26 cellular contexts compared by ENCODE assay signal in genomic region chr7:74037609-74038008, GRCh38. TPM values are rescaled to one million over a fixed set of nuclear protein-coding genes. Genes with fewer than 3 reads are reported as not detected.
DNase-seq lines count a peak whose midpoint lies in the region; ATAC-seq, FAIRE-seq and TF ChIP-seq lines count a peak whose summit lies in the region.
"Had no signal": no experiment of that assay in that cellular context is flagged by ENCODE, and none has a peak within 500 bp of the region (broad histone marks: within the 10 kb centered on the region; RNA-seq: fewer than 3 reads in every experiment).

No MANE protein-coding gene starts in this region.

- H3K23ac ChIP-seq in trophoblast cell (ENCODE audit: low read length), result no peak overlapping the region

- H3K79me1 ChIP-seq in trophoblast cell (ENCODE audit: low read length), result peaks cover 7% of the 10 kb centered on the region

- H4K8ac ChIP-seq in trophoblast cell (ENCODE audit: low read depth, low read length), result no peak overlapping the region

- no peak for DNase-seq in HepG2 (ENCODE audit: low spot score)
- no peak for DNase-seq in right lobe of liver
- DNase-seq in kidney, result peak; percentile 53
- DNase-seq in NCI-H345 (lab: John Stamatoyannopoulos, UW), result no peak
- no peak for DNase-seq in brain microvascular endothelial cell
- no peak for DNase-seq in trophoblast cell
- DNase-seq: activated naive CD4-positive, alpha-beta T cell treated with anti-CD3 and anti-CD28 coated beads for 36 hours; activated T-cell treated with anti-CD3 and anti-CD28 coated beads, Interleukin-2, amount 50 U/mL, for 4 hours; Calu3; EL; head of caudate nucleus; Karpas-422; lower lobe of right lung; NCI-H1092 treated with DMSO at 0.1 percent for 48 hours; NCI-H2029 treated with DMSO at 0.1 percent for 48 hours; NCI-H446; NK-92 treated with Interleukin-12 subunit alpha and Interleukin-12 subunit beta, amount 100 ng/mL, for 24 hours; upper lobe of left lung had no signal

- no peak overlapping the region for H2AK5ac ChIP-seq in trophoblast cell (ENCODE audit: low read length)

- POLR2A ChIA-PET in HepG2 (lab: Yijun Ruan, JAX), result interaction anchor here (0.6 kb wide), 1 partner anchor 162 kb away, joined by 3 read pairs; no protein-coding TSS in a partner anchor

- no peak for TF ChIP-seq CTCF in HepG2 (CRISPR knock-in tag; IDR thresholded peaks at IDR 0.05)
- no peak for TF ChIP-seq CTCF in right lobe of liver (IDR thresholded peaks at IDR 0.05)
- TF ChIP-seq CTCF in kidney (IDR thresholded peaks at IDR 0.05; ENCODE audit: borderline replicate concordance, extremely low read depth, insufficient read depth), result no peak
- TF ChIP-seq CTCF in brain microvascular endothelial cell (IDR thresholded peaks at IDR 0.05; ENCODE audit: low read depth, low read length, missing control alignments), result no peak

- no peak overlapping the region for H4K91ac ChIP-seq in trophoblast cell (ENCODE audit: low read depth, low read length)

- no peak for TF ChIP-seq POLR2A in HepG2 (IDR thresholded peaks at IDR 0.05; ENCODE audit: insufficient read depth in 1 of 2, low read depth in 2 of 2, low read length in 2 of 2)
- no peak for TF ChIP-seq POLR2A in right lobe of liver (IDR thresholded peaks at IDR 0.05)

- H3K79me2 ChIP-seq in HepG2 (ENCODE audit: insufficient read depth, low read length) (no peaks in the 10 kb centered on the region), trophoblast cell (ENCODE audit: control insufficient read depth, insufficient read depth, low read length, poor library complexity) (no peaks in the 10 kb centered on the region)

- no peak for TF ChIP-seq RAD21 in HepG2 (CRISPR knock-in tag; IDR thresholded peaks at IDR 0.05)

- no peak overlapping the region for H2BK12ac ChIP-seq in trophoblast cell (ENCODE audit: low read length)

- H3K9ac ChIP-seq in HepG2 (ENCODE audit: insufficient read depth, low read depth, low read length) (no peak overlapping the region), kidney (ENCODE audit: low read length in 2 of 2) (no peak overlapping the region), skeletal muscle tissue (ENCODE audit: low read depth in 1 of 3, low read length in 3 of 3) (no peak overlapping the region), trophoblast cell (ENCODE audit: low read length) (no peak overlapping the region)
- H3K9ac ChIP-seq: BLaER1 treated with 17β-estradiol and CSF1 and Interleukin-3, amounts not matched to agents 10 nM and 100 nM had no signal

- TF ChIP-seq EP300 in HepG2 (IDR thresholded peaks at IDR 0.05; ENCODE audit: low read depth in 2 of 2, low read length in 2 of 2), result no peak
- TF ChIP-seq EP300 in HepG2 (CRISPR knock-in tag; IDR thresholded peaks at IDR 0.05; ENCODE audit: borderline replicate concordance), result no peak

- H3K14ac ChIP-seq in trophoblast cell (ENCODE audit: low read length), result no peak overlapping the region

- H2BK5ac ChIP-seq in trophoblast cell (ENCODE audit: low read depth, low read length, poor library complexity), result no peak overlapping the region

- H4K12ac ChIP-seq in trophoblast cell (ENCODE audit: low read depth, low read length), result no peak overlapping the region

- H3K4me1 ChIP-seq in HepG2 (ENCODE audit: insufficient read depth, low read length) (no peaks in the 10 kb centered on the region), right lobe of liver (no peaks in the 10 kb centered on the region), kidney (ENCODE audit: control insufficient read depth in 1 of 2, insufficient read depth in 1 of 2, low read depth in 1 of 2, low read length in 2 of 2) (peaks cover 0 to 3% of the 10 kb centered on the region in 2 donors), skeletal muscle tissue (ENCODE audit: control insufficient read depth in 3 of 3, insufficient read depth in 3 of 3, low read length in 3 of 3) (peaks cover 43 to 53% (median 47%) of the 10 kb centered on the region in 3 donors), trophoblast cell (ENCODE audit: control insufficient read depth in 1 of 2, insufficient read depth in 2 of 2, low read length in 2 of 2) (peaks cover 12 to 17% of the 10 kb centered on the region in 2 experiments)

- ATAC-seq in HepG2 (peak; percentile 17; the same call in 2 of the 3 replicates), right lobe of liver (no peak), HG03135 (IDR thresholded peaks at IDR 0.05; ENCODE audit: unreplicated experiment) (no peak)
- ATAC-seq: activated T-cell treated with anti-CD3 and anti-CD28 coated beads, Interleukin-2, amount 50 U/mL, for 4 hours; lower lobe of right lung; SK-N-SH treated with all-trans-retinoic acid at 6 μM for 48 hours; stimulated activated effector memory CD8-positive, alpha-beta T cell treated with anti-CD3 and anti-CD28 coated beads, Interleukin-12 subunit alpha, Interleukin-12 subunit beta, amount 100 ng/mL, for 72 hours had no signal

- CTCF ChIA-PET in HepG2 (lab: Yijun Ruan, JAX; ENCODE audit: low intra/inter-chr PET ratio, low total read pairs), result no interaction called here

- FAIRE-seq in HepG2 (lab: Jason Lieb, UNC) (no peak), kidney (lab: Jason Lieb, UNC) (no peak)
- FAIRE-seq: A204.1, HTR-8/SVneo, RCC 7860 had no signal

- H3K4me2 ChIP-seq in HepG2 (ENCODE audit: low read depth, low read length) (no peak overlapping the region), trophoblast cell (ENCODE audit: low read length) (no peak overlapping the region)
- H3K4me2 ChIP-seq: BLaER1 treated with 17β-estradiol and CSF1 and Interleukin-3, amounts not matched to agents 10 nM and 100 nM had no signal

- H3K27me3 ChIP-seq in HepG2 (ENCODE audit: control insufficient read depth in 1 of 2, insufficient read depth in 2 of 2, low read length in 2 of 2) (peaks cover 11 to 60% of the 10 kb centered on the region in 2 experiments; a peak in 4 of 5 replicates), right lobe of liver (no peaks in the 10 kb centered on the region), skeletal muscle tissue (ENCODE audit: control insufficient read depth in 3 of 3, insufficient read depth in 3 of 3, low read length in 3 of 3) (no peaks in the 10 kb centered on the region), brain microvascular endothelial cell (replicated peaks) (no peaks in the 10 kb centered on the region), trophoblast cell (ENCODE audit: insufficient read depth, low read length) (no peaks in the 10 kb centered on the region)
- H3K27me3 ChIP-seq: BLaER1 treated with 17β-estradiol and CSF1 and Interleukin-3, amounts not matched to agents 10 nM and 100 nM; upper lobe of left lung had no signal

- H2AFZ ChIP-seq in HepG2 (ENCODE audit: low read length) (no peak overlapping the region), trophoblast cell (ENCODE audit: insufficient read depth, low read length, poor library complexity) (no peak overlapping the region)

- H3K4me3 ChIP-seq in HepG2 (replicated peaks in 1 of 3; ENCODE audit: insufficient read depth in 1 of 3, low read depth in 2 of 3, low read length in 3 of 3) (no peak overlapping the region), right lobe of liver (no peak overlapping the region), kidney (ENCODE audit: low read length in 2 of 2) (no peak overlapping the region), skeletal muscle tissue (ENCODE audit: low read length in 3 of 3) (no peak overlapping the region), brain microvascular endothelial cell (ENCODE audit: low read depth, low read length) (no peak overlapping the region), trophoblast cell (ENCODE audit: low read depth, low read length) (no peak overlapping the region)
- H3K4me3 ChIP-seq: BLaER1 treated with 17β-estradiol and CSF1 and Interleukin-3, amounts not matched to agents 10 nM and 100 nM; lower lobe of right lung; upper lobe of left lung had no signal

- WGBS in HepG2 (ENCODE audit: low lambda C conversion rate), result 32% methylated on average over 7 of the region's 8 CpGs
- WGBS in right lobe of liver (ENCODE audit: insufficient coverage, low coverage, low lambda C conversion rate, missing lambda C conversion rate), result 60% methylated on average over 1 of the region's 8 CpGs
- WGBS in trophoblast cell (ENCODE audit: extremely low coverage, insufficient coverage, insufficient read length), result no CpG with 5 or more reads among the region's 8 CpGs

- H3K18ac ChIP-seq in trophoblast cell (ENCODE audit: low read length), result no peak overlapping the region

- intact Hi-C loops in HepG2 (cut with micrococcal nuclease; ENCODE audit: unreplicated experiment) (no loop called here), right lobe of liver (cut with DNase I) (no loop called here), kidney (cut with DNase I) (no loop called here)

- no TSS peak for BruUV-seq in HepG2 (replicated peaks; lab: Mats Ljungman, UMichigan)

- H3K36me3 ChIP-seq in HepG2 (replicated peaks in 1 of 2; ENCODE audit: control insufficient read depth in 1 of 2, insufficient read depth in 2 of 2, low read length in 2 of 2), result no peaks in the 10 kb centered on the region
- H3K36me3 ChIP-seq in right lobe of liver, result no peaks in the 10 kb centered on the region
- H3K36me3 ChIP-seq in kidney (ENCODE audit: control insufficient read depth in 1 of 2, insufficient read depth in 2 of 2, low read length in 2 of 2), result peaks cover 0 to 3% of the 10 kb centered on the region in 2 donors
- H3K36me3 ChIP-seq in skeletal muscle tissue (ENCODE audit: control insufficient read depth in 3 of 3, insufficient read depth in 3 of 3, low read length in 3 of 3), result peaks cover 0 to 14% (median 5%) of the 10 kb centered on the region in 3 donors
- H3K36me3 ChIP-seq in brain microvascular endothelial cell (replicated peaks), result no peaks in the 10 kb centered on the region
- H3K36me3 ChIP-seq in trophoblast cell (ENCODE audit: control insufficient read depth in 1 of 2, insufficient read depth in 2 of 2, low read length in 2 of 2), result no peaks in the 10 kb centered on the region
- H3K36me3 ChIP-seq: BLaER1 treated with 17β-estradiol and CSF1 and Interleukin-3, amounts not matched to agents 10 nM and 100 nM had no signal

- no peaks in the 10 kb centered on the region for H3K9me3 ChIP-seq in HepG2 (ENCODE audit: low read length)
- no peaks in the 10 kb centered on the region for H3K9me3 ChIP-seq in right lobe of liver
- no peaks in the 10 kb centered on the region for H3K9me3 ChIP-seq in kidney (ENCODE audit: control insufficient read depth in 1 of 2, low read length in 2 of 2)
- no peaks in the 10 kb centered on the region for H3K9me3 ChIP-seq in skeletal muscle tissue (ENCODE audit: control insufficient read depth in 3 of 3, low read length in 3 of 3)
- no peaks in the 10 kb centered on the region for H3K9me3 ChIP-seq in trophoblast cell (ENCODE audit: insufficient read depth, low read depth, low read length)
- H3K9me3 ChIP-seq: BLaER1 treated with 17β-estradiol and CSF1 and Interleukin-3, amounts not matched to agents 10 nM and 100 nM; lower lobe of right lung; upper lobe of left lung had no signal

- H3K27ac ChIP-seq in HepG2 (ENCODE audit: extremely low read length, insufficient read depth, low read length) (no peak overlapping the region), right lobe of liver (no peak overlapping the region), kidney (ENCODE audit: low read depth in 2 of 2, low read length in 2 of 2) (no peak overlapping the region), skeletal muscle tissue (ENCODE audit: low read depth, low read length) (peak overlapping the region; percentile 61), brain microvascular endothelial cell (no peak overlapping the region), trophoblast cell (ENCODE audit: low read depth, low read length) (no peak overlapping the region)
- H3K27ac ChIP-seq: BLaER1 treated with 17β-estradiol and CSF1 and Interleukin-3, amounts not matched to agents 10 nM and 100 nM; lower lobe of right lung had no signal

- H3K4ac ChIP-seq in trophoblast cell (ENCODE audit: low read depth, low read length), result no peak overlapping the region

- in situ Hi-C loops in HepG2 (cut with HindIII; ENCODE audit: extremely low pct_ligation_motif_present, low pct_unique_long_range_greater_than_20kb), result no loop called here
- in situ Hi-C loops in brain microvascular endothelial cell (cut with HindIII; ENCODE audit: low pct_ligation_motif_present, low sequenced_read_pairs), result no loop called here

- no peak overlapping the region for H2BK120ac ChIP-seq in trophoblast cell (ENCODE audit: insufficient read depth, low read length, poor library complexity)

- no peaks in the 10 kb centered on the region for H4K20me1 ChIP-seq in HepG2 (ENCODE audit: insufficient read depth, low read length)
- H4K20me1 ChIP-seq: BLaER1 treated with 17β-estradiol and CSF1 and Interleukin-3, amounts not matched to agents 10 nM and 100 nM had no signal

RNA-seq across cellular contexts. Expression of gene ELN, which starts 9.6 kb away (rescaled TPM):
- 0.08 and 0.15 TPM in 2 replicates for total RNA-seq in HepG2 (2016; rRNA removed; fragmentation: Illumina TruSeq; extraction: Trizol)
- not detected in 2 replicates for total RNA-seq in HepG2 (2016; cell fraction: cytosol; rRNA removed; fragmentation: Illumina TruSeq; extraction: Trizol; ENCODE audit: low read depth)
- 0.12 and 0.15 TPM in 2 replicates for total RNA-seq in HepG2 (2016; cell fraction: insoluble cytoplasmic fraction; rRNA removed; fragmentation: Illumina TruSeq; extraction: Trizol)
- total RNA-seq in HepG2 (2016; cell fraction: membrane; rRNA removed; fragmentation: Illumina TruSeq; extraction: Trizol), result 0.10 TPM in 1 of 2 replicates, not detected in the other
- total RNA-seq in HepG2 (2016; cell fraction: nucleus; rRNA removed; fragmentation: Illumina TruSeq; extraction: Trizol), result not detected in 2 replicates
- 0.37 and 0.46 TPM in 2 replicates for polyA plus RNA-seq in HepG2 (2011; rRNA removed)
- polyA plus RNA-seq in HepG2 (2011; cell fraction: cytosol; rRNA removed), result 0.28 and 0.43 TPM in 2 replicates
- polyA plus RNA-seq in HepG2 (2011; cell fraction: nucleus; rRNA removed), result 0.21 and 0.71 TPM in 2 replicates
- 0.24 and 0.31 TPM in 2 replicates for polyA plus RNA-seq in HepG2 (2012)
- 0.03 and 0.06 TPM in 2 replicates for polyA plus RNA-seq in HepG2 (2016; cell fraction: cytosol; fragmentation: Illumina TruSeq; extraction: Trizol; ENCODE audit: low read depth)
- polyA plus RNA-seq in HepG2 (2016; cell fraction: insoluble cytoplasmic fraction; fragmentation: Illumina TruSeq; extraction: Trizol; ENCODE audit: low read depth), result 0.22 and 0.34 TPM in 2 replicates
- 0.05 and 0.07 TPM in 2 replicates for polyA plus RNA-seq in HepG2 (2016; cell fraction: membrane; fragmentation: Illumina TruSeq; extraction: Trizol; ENCODE audit: low read depth)
- polyA plus RNA-seq in HepG2 (2016; cell fraction: nucleus; fragmentation: Illumina TruSeq; extraction: Trizol; ENCODE audit: insufficient read depth, low read depth), result 0.33 TPM in 2 replicates
- 0.05 and 0.12 TPM in 2 replicates for polyA minus RNA-seq in HepG2 (2011; rRNA and poly(A)+ RNA removed; ENCODE audit: low replicate concordance)
- polyA minus RNA-seq in HepG2 (2011; cell fraction: cytosol; rRNA and poly(A)+ RNA removed), result 0.62 TPM in 1 of 2 replicates, not detected in the other
- not detected in 2 replicates for polyA minus RNA-seq in HepG2 (2011; cell fraction: nucleus; rRNA and poly(A)+ RNA removed)
- total RNA-seq in right lobe of liver, result 10 to 100 TPM in 1 of 6 experiments, 1 to 10 TPM in 5; 3.0 to 11.7 (median 5.3) TPM
- 44.8 TPM for total RNA-seq in kidney
- 14.9 TPM for polyA plus RNA-seq in kidney (ENCODE audit: insufficient read depth, low read depth, low replicate concordance)
- 107 TPM for total RNA-seq in skeletal muscle tissue
- polyA plus RNA-seq in trophoblast cell (2013), result 3.1 and 3.2 TPM in 2 replicates

RNA-seq across cellular contexts. Expression of gene LIMK1, which starts 46.0 kb away (rescaled TPM):
- total RNA-seq in HepG2 (2016; rRNA removed; fragmentation: Illumina TruSeq; extraction: Trizol) (8.2 and 8.9 TPM in 2 replicates), right lobe of liver (1 to 10 TPM; 3.1 to 9.9 (median 5.8) TPM), kidney (23.8 TPM), skeletal muscle tissue (4.7 TPM)
- total RNA-seq in HepG2 (2016; cell fraction: cytosol; rRNA removed; fragmentation: Illumina TruSeq; extraction: Trizol; ENCODE audit: low read depth), result 4.6 and 5.6 TPM in 2 replicates
- total RNA-seq in HepG2 (2016; cell fraction: insoluble cytoplasmic fraction; rRNA removed; fragmentation: Illumina TruSeq; extraction: Trizol), result 6.7 and 8.6 TPM in 2 replicates
- 16.3 and 16.4 TPM in 2 replicates for total RNA-seq in HepG2 (2016; cell fraction: membrane; rRNA removed; fragmentation: Illumina TruSeq; extraction: Trizol)
- total RNA-seq in HepG2 (2016; cell fraction: nucleus; rRNA removed; fragmentation: Illumina TruSeq; extraction: Trizol), result 6.6 TPM in 2 replicates
- polyA plus RNA-seq in HepG2 (2011; rRNA removed) (18.8 and 22.5 TPM in 2 replicates), kidney (ENCODE audit: insufficient read depth, low read depth, low replicate concordance) (9.1 TPM)
- polyA plus RNA-seq in HepG2 (2011; cell fraction: cytosol; rRNA removed), result 12.2 and 13.7 TPM in 2 replicates
- polyA plus RNA-seq in HepG2 (2011; cell fraction: nucleus; rRNA removed), result 28.7 and 31.1 TPM in 2 replicates
- polyA plus RNA-seq in HepG2 (2012), result 8.3 and 10.9 TPM in 2 replicates
- 7.5 and 8.7 TPM in 2 replicates for polyA plus RNA-seq in HepG2 (2016; cell fraction: cytosol; fragmentation: Illumina TruSeq; extraction: Trizol; ENCODE audit: low read depth)
- 10.6 and 14.3 TPM in 2 replicates for polyA plus RNA-seq in HepG2 (2016; cell fraction: insoluble cytoplasmic fraction; fragmentation: Illumina TruSeq; extraction: Trizol; ENCODE audit: low read depth)
- 18.8 and 20.9 TPM in 2 replicates for polyA plus RNA-seq in HepG2 (2016; cell fraction: membrane; fragmentation: Illumina TruSeq; extraction: Trizol; ENCODE audit: low read depth)
- 14.4 and 15.5 TPM in 2 replicates for polyA plus RNA-seq in HepG2 (2016; cell fraction: nucleus; fragmentation: Illumina TruSeq; extraction: Trizol; ENCODE audit: insufficient read depth, low read depth)
- 36.5 and 57.3 TPM in 2 replicates for polyA minus RNA-seq in HepG2 (2011; rRNA and poly(A)+ RNA removed; ENCODE audit: low replicate concordance)
- 10.0 and 11.6 TPM in 2 replicates for polyA minus RNA-seq in HepG2 (2011; cell fraction: cytosol; rRNA and poly(A)+ RNA removed)
- 4.1 and 4.8 TPM in 2 replicates for polyA minus RNA-seq in HepG2 (2011; cell fraction: nucleus; rRNA and poly(A)+ RNA removed)
- 23.7 and 23.9 TPM in 2 replicates for polyA plus RNA-seq in trophoblast cell (2013)
